ENCODE assay signal across 27 cellular contexts in genomic region chr18:36104749-36105148, GRCh38.
"Had no signal": no experiment of that assay in that cellular context is flagged by ENCODE, and none has a peak within 500 bp of the region (broad histone marks: within the 10 kb centered on the region; RNA-seq: fewer than 3 reads in every experiment).

No MANE protein-coding gene starts in this region.

- H3K9me3 ChIP-seq: suprapubic skin, testis, thoracic aorta, thyroid gland, transverse colon, upper lobe of right lung, uterus had no signal

- H3K4me3 ChIP-seq: stomach, suprapubic skin, testis, thoracic aorta, thyroid gland, tibial artery, tibial nerve, transverse colon, upper lobe of left lung, upper lobe of right lung, uterus, vagina had no signal

- H3K27me3 ChIP-seq: stomach, suprapubic skin, testis, thyroid gland, tibial nerve, transverse colon, upper lobe of left lung, upper lobe of right lung, uterus, vagina had no signal

- FAIRE-seq: urothelium cell line had no signal

- H3K36me3 ChIP-seq: suprapubic skin, thoracic aorta, upper lobe of right lung, uterus had no signal

- H3K27ac ChIP-seq: stomach, suprapubic skin, testis, thoracic aorta, thyroid gland, tibial artery, tibial nerve, transverse colon, upper lobe of left lung, upper lobe of right lung, uterus, vagina had no signal

- DNase-seq: stimulated activated CD4-positive, alpha-beta T cell treated with anti-CD3 and anti-CD28 coated beads, Interleukin-2, amount 100 ng/mL, for 48 hours; stimulated activated CD4-positive, alpha-beta T cell treated with anti-CD3 and anti-CD28 coated beads, Interleukin-4, amount 100 ng/mL, for 1 hour; stimulated activated CD4-positive, alpha-beta T cell treated with anti-CD3 and anti-CD28 coated beads, Interleukin-4, amount 100 ng/mL, for 24 hours; stimulated activated CD4-positive, alpha-beta T cell treated with anti-CD3 and anti-CD28 coated beads, Interleukin-4, amount 100 ng/mL, for 4 hours; stimulated activated CD8-positive, alpha-beta memory T cell treated with anti-CD3 and anti-CD28 coated beads, Interleukin-4, amount 100 ng/mL, for 48 hours; stimulated activated naive B cell treated with anti-CD40 and anti-IgM and Interleukin-4, amounts not matched to agents 10 μg/mL and 1 μg/mL and 100 μg/mL, for 72 hours; stimulated activated naive CD4-positive, alpha-beta T cell; stimulated activated naive CD4-positive, alpha-beta T cell treated with Interleukin-2 at 50 U/mL for 16 hours; stimulated activated naive CD8-positive, alpha-beta T cell treated with anti-CD3 and anti-CD28 coated beads, Interleukin-15, amount 100 ng/mL, for 72 hours; stimulated activated naive CD8-positive, alpha-beta T cell treated with anti-CD3 and anti-CD28 coated beads, Interleukin-15, Interleukin-2, amounts not matched to agents 100 U/mL and 50 U/mL, for 24 hours; stomach; substantia nigra; testis; thyroid gland; tibial artery; transverse colon; trophoblast cell; upper lobe of left lung; upper lobe of right lung; uterus had no signal

- ATAC-seq: stimulated activated effector memory CD8-positive, alpha-beta T cell treated with anti-CD3 and anti-CD28 coated beads, Interleukin-12 subunit alpha, Interleukin-12 subunit beta, amount 100 ng/mL, for 72 hours; stimulated activated memory B cell treated with anti-CD40 and anti-IgM and Interleukin-4, amounts not matched to agents 10 μg/mL and 1 μg/mL and 100 μg/mL, for 72 hours; stimulated activated naive B cell treated with anti-CD40 and anti-IgM and Interleukin-4, amounts not matched to agents 10 μg/mL and 1 μg/mL and 100 μg/mL, for 72 hours; stimulated activated naive CD8-positive, alpha-beta T cell treated with anti-CD3 and anti-CD28 coated beads, Interleukin-15, amount 100 ng/mL, for 72 hours; stimulated activated naive CD8-positive, alpha-beta T cell treated with anti-CD3 and anti-CD28 coated beads, Interleukin-15, Interleukin-2, amounts not matched to agents 100 U/mL and 50 U/mL, for 24 hours; upper lobe of right lung had no signal

- H3K4me1 ChIP-seq: stomach, testis, thyroid gland, tibial artery, tibial nerve, transverse colon, upper lobe of left lung, upper lobe of right lung, uterus, vagina had no signal
